ENCODE assay signal across 1 cellular context in the genomic region with DNA sequence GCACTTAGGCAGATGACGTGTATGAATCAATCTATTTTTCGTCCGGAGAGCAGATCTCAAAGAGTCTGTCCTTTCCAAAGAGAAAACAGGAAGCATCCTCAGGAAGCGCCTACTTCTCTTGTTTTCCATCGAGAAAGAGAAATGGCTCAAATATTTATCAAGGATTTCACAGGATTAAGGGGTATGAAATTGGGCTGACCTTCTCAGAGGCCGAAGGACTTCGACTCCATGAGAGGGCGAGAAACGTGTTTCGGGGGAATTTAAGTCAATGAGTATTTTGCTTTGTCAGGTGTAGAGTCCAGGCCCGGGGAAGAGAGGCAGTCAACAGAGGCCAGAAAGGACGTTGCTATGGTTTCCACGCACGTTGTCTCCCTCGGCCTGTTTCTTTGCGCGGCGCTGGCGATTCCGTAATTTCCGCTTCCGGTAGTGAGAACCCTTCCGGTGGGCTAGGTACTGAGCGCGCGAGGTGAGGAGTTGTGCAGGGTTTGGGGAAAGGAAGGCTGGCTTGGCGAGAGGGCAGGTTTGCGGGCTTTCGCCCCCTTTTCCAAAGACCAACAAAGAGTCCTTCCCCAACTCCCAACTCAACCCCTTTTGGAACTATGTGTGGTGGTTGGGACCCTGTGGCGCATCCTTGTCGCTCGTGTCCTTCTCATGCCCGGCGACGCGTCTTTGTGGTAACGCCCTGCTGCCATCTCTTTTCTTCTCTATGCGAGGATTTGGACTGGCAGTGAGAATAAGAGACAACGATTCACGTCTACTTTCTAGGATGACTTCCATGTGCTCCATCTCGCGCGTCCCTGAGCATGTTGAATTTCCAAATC.
TF ChIP-seq lines count a peak whose summit lies in the region.

A gene (plus strand): TSS at position 429 of the 821 bp plus-strand sequence. CDS start 506 bp downstream, outside the sequence.

TF ChIP-seq in K562, 482 proteins besides CTCF, POLR2A, EP300 and RAD21 (continued from another document and continues in another):
- TF ChIP-seq, protein P1, sequence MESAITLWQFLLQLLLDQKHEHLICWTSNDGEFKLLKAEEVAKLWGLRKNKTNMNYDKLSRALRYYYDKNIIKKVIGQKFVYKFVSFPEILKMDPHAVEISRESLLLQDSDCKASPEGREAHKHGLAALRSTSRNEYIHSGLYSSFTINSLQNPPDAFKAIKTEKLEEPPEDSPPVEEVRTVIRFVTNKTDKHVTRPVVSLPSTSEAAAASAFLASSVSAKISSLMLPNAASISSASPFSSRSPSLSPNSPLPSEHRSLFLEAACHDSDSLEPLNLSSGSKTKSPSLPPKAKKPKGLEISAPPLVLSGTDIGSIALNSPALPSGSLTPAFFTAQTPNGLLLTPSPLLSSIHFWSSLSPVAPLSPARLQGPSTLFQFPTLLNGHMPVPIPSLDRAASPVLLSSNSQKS (CRISPR knock-in tag; IDR thresholded peaks at IDR 0.05) = no peak
- TF ChIP-seq ZNF121 (CRISPR knock-in tag; conservative IDR thresholded peaks at IDR 0.05) (no peak), ZNF77 (CRISPR knock-in tag; IDR thresholded peaks at IDR 0.05) (no peak), ZNF133 (CRISPR knock-in tag; IDR thresholded peaks at IDR 0.05) (no peak), GABPA (tag; conservative IDR thresholded peaks at IDR 0.05; ENCODE audit: low read depth) (peak; percentile 99), PCBP1 (IDR thresholded peaks at IDR 0.05; ENCODE audit: low read depth, low read length, poor library complexity, severe bottlenecking) (no peak), ILK (tag; IDR thresholded peaks at IDR 0.05; ENCODE audit: borderline replicate concordance, low read depth) (no peak), MYNN (IDR thresholded peaks at IDR 0.05) (peak; percentile 65; the same call in 1 of the 2 replicates), MYNN (CRISPR knock-in tag; IDR thresholded peaks at IDR 0.05) (no peak), U2AF2 (optimal IDR thresholded peaks at IDR 0.05; ENCODE audit: low read depth, low read length) (no peak), C11orf30 (IDR thresholded peaks at IDR 0.05; ENCODE audit: low read depth) (peak; percentile 96)
- TF ChIP-seq, protein P2, sequence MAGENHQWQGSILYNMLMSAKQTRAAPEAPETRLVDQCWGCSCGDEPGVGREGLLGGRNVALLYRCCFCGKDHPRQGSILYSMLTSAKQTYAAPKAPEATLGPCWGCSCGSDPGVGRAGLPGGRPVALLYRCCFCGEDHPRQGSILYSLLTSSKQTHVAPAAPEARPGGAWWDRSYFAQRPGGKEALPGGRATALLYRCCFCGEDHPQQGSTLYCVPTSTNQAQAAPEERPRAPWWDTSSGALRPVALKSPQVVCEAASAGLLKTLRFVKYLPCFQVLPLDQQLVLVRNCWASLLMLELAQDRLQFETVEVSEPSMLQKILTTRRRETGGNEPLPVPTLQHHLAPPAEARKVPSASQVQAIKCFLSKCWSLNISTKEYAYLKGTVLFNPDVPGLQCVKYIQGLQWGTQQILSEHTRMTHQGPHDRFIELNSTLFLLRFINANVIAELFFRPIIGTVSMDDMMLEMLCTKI (IDR thresholded peaks at IDR 0.05; ENCODE audit: partially characterized antibody) = no peak
- TF ChIP-seq, protein P3, sequence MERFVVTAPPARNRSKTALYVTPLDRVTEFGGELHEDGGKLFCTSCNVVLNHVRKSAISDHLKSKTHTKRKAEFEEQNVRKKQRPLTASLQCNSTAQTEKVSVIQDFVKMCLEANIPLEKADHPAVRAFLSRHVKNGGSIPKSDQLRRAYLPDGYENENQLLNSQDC (CRISPR knock-in tag; IDR thresholded peaks at IDR 0.05) = no peak
- TF ChIP-seq, protein P4, sequence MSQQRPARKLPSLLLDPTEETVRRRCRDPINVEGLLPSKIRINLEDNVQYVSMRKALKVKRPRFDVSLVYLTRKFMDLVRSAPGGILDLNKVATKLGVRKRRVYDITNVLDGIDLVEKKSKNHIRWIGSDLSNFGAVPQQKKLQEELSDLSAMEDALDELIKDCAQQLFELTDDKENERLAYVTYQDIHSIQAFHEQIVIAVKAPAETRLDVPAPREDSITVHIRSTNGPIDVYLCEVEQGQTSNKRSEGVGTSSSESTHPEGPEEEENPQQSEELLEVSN (IDR thresholded peaks at IDR 0.05; ENCODE audit: borderline replicate concordance in 1 of 2, extremely low read depth in 1 of 2, insufficient read depth in 1 of 2, insufficient read length in 1 of 2, low read depth in 1 of 2, low read length in 1 of 2, poor library complexity in 1 of 2, severe bottlenecking in 1 of 2) = peak; percentile 81 to 86
- TF ChIP-seq, protein P5, sequence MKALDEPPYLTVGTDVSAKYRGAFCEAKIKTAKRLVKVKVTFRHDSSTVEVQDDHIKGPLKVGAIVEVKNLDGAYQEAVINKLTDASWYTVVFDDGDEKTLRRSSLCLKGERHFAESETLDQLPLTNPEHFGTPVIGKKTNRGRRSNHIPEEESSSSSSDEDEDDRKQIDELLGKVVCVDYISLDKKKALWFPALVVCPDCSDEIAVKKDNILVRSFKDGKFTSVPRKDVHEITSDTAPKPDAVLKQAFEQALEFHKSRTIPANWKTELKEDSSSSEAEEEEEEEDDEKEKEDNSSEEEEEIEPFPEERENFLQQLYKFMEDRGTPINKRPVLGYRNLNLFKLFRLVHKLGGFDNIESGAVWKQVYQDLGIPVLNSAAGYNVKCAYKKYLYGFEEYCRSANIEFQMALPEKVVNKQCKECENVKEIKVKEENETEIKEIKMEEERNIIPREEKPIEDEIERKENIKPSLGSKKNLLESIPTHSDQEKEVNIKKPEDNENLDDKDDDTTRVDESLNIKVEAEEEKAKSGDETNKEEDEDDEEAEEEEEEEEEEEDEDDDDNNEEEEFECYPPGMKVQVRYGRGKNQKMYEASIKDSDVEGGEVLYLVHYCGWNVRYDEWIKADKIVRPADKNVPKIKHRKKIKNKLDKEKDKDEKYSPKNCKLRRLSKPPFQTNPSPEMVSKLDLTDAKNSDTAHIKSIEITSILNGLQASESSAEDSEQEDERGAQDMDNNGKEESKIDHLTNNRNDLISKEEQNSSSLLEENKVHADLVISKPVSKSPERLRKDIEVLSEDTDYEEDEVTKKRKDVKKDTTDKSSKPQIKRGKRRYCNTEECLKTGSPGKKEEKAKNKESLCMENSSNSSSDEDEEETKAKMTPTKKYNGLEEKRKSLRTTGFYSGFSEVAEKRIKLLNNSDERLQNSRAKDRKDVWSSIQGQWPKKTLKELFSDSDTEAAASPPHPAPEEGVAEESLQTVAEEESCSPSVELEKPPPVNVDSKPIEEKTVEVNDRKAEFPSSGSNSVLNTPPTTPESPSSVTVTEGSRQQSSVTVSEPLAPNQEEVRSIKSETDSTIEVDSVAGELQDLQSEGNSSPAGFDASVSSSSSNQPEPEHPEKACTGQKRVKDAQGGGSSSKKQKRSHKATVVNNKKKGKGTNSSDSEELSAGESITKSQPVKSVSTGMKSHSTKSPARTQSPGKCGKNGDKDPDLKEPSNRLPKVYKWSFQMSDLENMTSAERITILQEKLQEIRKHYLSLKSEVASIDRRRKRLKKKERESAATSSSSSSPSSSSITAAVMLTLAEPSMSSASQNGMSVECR (CRISPR knock-in tag; IDR thresholded peaks at IDR 0.05) = peak; percentile 84
- TF ChIP-seq, protein P6, sequence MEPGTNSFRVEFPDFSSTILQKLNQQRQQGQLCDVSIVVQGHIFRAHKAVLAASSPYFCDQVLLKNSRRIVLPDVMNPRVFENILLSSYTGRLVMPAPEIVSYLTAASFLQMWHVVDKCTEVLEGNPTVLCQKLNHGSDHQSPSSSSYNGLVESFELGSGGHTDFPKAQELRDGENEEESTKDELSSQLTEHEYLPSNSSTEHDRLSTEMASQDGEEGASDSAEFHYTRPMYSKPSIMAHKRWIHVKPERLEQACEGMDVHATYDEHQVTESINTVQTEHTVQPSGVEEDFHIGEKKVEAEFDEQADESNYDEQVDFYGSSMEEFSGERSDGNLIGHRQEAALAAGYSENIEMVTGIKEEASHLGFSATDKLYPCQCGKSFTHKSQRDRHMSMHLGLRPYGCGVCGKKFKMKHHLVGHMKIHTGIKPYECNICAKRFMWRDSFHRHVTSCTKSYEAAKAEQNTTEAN (CRISPR knock-in tag; IDR thresholded peaks at IDR 0.05) = no peak
- TF ChIP-seq, protein P7, sequence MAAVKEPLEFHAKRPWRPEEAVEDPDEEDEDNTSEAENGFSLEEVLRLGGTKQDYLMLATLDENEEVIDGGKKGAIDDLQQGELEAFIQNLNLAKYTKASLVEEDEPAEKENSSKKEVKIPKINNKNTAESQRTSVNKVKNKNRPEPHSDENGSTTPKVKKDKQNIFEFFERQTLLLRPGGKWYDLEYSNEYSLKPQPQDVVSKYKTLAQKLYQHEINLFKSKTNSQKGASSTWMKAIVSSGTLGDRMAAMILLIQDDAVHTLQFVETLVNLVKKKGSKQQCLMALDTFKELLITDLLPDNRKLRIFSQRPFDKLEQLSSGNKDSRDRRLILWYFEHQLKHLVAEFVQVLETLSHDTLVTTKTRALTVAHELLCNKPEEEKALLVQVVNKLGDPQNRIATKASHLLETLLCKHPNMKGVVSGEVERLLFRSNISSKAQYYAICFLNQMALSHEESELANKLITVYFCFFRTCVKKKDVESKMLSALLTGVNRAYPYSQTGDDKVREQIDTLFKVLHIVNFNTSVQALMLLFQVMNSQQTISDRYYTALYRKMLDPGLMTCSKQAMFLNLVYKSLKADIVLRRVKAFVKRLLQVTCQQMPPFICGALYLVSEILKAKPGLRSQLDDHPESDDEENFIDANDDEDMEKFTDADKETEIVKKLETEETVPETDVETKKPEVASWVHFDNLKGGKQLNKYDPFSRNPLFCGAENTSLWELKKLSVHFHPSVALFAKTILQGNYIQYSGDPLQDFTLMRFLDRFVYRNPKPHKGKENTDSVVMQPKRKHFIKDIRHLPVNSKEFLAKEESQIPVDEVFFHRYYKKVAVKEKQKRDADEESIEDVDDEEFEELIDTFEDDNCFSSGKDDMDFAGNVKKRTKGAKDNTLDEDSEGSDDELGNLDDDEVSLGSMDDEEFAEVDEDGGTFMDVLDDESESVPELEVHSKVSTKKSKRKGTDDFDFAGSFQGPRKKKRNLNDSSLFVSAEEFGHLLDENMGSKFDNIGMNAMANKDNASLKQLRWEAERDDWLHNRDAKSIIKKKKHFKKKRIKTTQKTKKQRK (IDR thresholded peaks at IDR 0.05; ENCODE audit: borderline replicate concordance, low read depth, low read length) = no peak
- TF ChIP-seq, protein P8, sequence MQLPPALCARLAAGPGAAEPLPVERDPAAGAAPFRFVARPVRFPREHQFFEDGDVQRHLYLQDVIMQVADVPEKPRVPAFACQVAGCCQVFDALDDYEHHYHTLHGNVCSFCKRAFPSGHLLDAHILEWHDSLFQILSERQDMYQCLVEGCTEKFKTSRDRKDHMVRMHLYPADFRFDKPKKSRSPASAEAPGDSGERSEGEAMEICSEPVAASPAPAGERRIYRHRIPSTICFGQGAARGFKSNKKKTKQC (CRISPR knock-in tag; IDR thresholded peaks at IDR 0.05) = no peak
- TF ChIP-seq, protein P9, sequence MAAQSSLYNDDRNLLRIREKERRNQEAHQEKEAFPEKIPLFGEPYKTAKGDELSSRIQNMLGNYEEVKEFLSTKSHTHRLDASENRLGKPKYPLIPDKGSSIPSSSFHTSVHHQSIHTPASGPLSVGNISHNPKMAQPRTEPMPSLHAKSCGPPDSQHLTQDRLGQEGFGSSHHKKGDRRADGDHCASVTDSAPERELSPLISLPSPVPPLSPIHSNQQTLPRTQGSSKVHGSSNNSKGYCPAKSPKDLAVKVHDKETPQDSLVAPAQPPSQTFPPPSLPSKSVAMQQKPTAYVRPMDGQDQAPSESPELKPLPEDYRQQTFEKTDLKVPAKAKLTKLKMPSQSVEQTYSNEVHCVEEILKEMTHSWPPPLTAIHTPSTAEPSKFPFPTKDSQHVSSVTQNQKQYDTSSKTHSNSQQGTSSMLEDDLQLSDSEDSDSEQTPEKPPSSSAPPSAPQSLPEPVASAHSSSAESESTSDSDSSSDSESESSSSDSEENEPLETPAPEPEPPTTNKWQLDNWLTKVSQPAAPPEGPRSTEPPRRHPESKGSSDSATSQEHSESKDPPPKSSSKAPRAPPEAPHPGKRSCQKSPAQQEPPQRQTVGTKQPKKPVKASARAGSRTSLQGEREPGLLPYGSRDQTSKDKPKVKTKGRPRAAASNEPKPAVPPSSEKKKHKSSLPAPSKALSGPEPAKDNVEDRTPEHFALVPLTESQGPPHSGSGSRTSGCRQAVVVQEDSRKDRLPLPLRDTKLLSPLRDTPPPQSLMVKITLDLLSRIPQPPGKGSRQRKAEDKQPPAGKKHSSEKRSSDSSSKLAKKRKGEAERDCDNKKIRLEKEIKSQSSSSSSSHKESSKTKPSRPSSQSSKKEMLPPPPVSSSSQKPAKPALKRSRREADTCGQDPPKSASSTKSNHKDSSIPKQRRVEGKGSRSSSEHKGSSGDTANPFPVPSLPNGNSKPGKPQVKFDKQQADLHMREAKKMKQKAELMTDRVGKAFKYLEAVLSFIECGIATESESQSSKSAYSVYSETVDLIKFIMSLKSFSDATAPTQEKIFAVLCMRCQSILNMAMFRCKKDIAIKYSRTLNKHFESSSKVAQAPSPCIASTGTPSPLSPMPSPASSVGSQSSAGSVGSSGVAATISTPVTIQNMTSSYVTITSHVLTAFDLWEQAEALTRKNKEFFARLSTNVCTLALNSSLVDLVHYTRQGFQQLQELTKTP (IDR thresholded peaks at IDR 0.05; ENCODE audit: low read depth in 1 of 2, partially characterized antibody in 2 of 2) = peak; percentile 47 to 50
- TF ChIP-seq, protein P10, sequence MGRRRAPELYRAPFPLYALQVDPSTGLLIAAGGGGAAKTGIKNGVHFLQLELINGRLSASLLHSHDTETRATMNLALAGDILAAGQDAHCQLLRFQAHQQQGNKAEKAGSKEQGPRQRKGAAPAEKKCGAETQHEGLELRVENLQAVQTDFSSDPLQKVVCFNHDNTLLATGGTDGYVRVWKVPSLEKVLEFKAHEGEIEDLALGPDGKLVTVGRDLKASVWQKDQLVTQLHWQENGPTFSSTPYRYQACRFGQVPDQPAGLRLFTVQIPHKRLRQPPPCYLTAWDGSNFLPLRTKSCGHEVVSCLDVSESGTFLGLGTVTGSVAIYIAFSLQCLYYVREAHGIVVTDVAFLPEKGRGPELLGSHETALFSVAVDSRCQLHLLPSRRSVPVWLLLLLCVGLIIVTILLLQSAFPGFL (CRISPR knock-in tag; IDR thresholded peaks at IDR 0.05) = 0 out of 2 replicates have a peak, but pooled peaks have one; percentile 42
- TF ChIP-seq, protein P11, sequence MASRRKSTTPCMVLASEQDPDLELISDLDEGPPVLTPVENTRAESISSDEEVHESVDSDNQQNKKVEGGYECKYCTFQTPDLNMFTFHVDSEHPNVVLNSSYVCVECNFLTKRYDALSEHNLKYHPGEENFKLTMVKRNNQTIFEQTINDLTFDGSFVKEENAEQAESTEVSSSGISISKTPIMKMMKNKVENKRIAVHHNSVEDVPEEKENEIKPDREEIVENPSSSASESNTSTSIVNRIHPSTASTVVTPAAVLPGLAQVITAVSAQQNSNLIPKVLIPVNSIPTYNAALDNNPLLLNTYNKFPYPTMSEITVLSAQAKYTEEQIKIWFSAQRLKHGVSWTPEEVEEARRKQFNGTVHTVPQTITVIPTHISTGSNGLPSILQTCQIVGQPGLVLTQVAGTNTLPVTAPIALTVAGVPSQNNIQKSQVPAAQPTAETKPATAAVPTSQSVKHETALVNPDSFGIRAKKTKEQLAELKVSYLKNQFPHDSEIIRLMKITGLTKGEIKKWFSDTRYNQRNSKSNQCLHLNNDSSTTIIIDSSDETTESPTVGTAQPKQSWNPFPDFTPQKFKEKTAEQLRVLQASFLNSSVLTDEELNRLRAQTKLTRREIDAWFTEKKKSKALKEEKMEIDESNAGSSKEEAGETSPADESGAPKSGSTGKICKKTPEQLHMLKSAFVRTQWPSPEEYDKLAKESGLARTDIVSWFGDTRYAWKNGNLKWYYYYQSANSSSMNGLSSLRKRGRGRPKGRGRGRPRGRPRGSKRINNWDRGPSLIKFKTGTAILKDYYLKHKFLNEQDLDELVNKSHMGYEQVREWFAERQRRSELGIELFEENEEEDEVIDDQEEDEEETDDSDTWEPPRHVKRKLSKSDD (conservative IDR thresholded peaks at IDR 0.05; ENCODE audit: low read length) = no peak
